In the genomic region with DNA sequence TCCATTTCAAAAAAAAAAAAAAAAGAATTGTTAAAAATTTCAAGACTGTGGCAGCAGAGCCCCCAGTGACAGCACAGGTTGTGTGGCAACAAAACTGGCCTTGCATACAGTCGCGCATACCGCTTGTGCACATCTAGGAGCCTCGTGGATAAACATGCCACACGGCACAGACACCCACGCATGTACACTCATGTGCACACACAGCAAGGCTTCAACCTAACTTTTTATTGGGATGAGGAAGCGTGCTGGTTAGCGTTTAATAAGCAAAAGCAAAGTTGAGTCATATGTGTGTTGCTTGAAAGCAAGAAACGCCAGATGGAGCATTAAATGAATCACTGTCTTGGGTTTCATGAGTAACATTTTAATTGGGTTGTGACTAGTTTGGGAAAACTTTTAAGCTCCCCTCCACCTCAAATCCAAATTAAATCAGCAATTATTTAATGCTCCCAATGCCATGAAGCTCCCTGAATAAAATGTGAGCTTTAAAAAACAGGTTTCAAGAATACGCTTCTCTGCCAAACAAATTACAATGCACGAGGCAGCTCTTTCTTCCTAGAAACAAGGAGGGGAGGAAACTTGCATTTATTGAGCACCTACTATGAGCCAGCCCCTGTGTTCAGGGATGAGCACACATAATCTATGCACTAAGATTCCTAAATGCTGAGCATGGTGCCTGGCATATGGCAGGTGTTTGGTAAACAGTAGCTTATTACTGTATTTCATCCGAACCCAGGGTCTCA, we compare ENCODE assay signal across 9 cellular contexts. TPM values are rescaled to one million over a fixed set of nuclear protein-coding genes. Genes with fewer than 3 reads are reported as not detected.
DNase-seq lines count a peak whose midpoint lies in the region; FAIRE-seq and TF ChIP-seq lines count a peak whose summit lies in the region.
"Had no signal": no experiment of that assay in that cellular context is flagged by ENCODE, and none has a peak within 500 bp of the region (broad histone marks: within the 10 kb centered on the region; RNA-seq: fewer than 3 reads in every experiment).

No MANE protein-coding gene starts in this region.

- H3K36me3 ChIP-seq in BLaER1 = no peaks in the 10 kb centered on the region
- no peaks in the 10 kb centered on the region for H3K36me3 ChIP-seq in small intestine (ENCODE audit: control insufficient read depth in 2 of 2, insufficient read depth in 2 of 2, low read length in 2 of 2)

- H3K36me3 Mint-ChIP-seq in osteocyte (ENCODE audit: unreplicated experiment) = no peaks in the 10 kb centered on the region

- H4K20me1 ChIP-seq in BLaER1 = no peaks in the 10 kb centered on the region

- H3K4me1 Mint-ChIP-seq in osteocyte (ENCODE audit: unreplicated experiment) = peaks cover 62% of the 10 kb centered on the region

- H3K9me3 ChIP-seq in BLaER1 (0 out of 2 replicates have a peak, but pooled peaks cover 1% of the 10 kb centered on the region), small intestine (ENCODE audit: control insufficient read depth, low read depth) (no peaks in the 10 kb centered on the region)

- no peak for FAIRE-seq in small intestine (lab: Jason Lieb, UNC)

- H3K9ac ChIP-seq in BLaER1 = no peak overlapping the region

- H3K4me3 Mint-ChIP-seq in osteocyte (ENCODE audit: unreplicated experiment) = no peak overlapping the region

- DNase-seq in NCI-H226 (peak; percentile 83), epithelial cell of esophagus (ENCODE audit: low read depth) (peak; percentile 93), osteocyte (ENCODE audit: extremely low spot score, unreplicated experiment) (no peak), NAMALWA (ENCODE audit: low spot score) (no peak), small intestine (no peak), NCI-H526 treated with DMSO at 0.1 percent for 48 hours (lab: John Stamatoyannopoulos, UW) (no peak), NCI-H748 treated with DMSO at 0.1 percent for 48 hours (lab: John Stamatoyannopoulos, UW) (no peak)
- DNase-seq: OCI-M1 had no signal

- H3K4me3 ChIP-seq in BLaER1 (no peak overlapping the region), epithelial cell of esophagus (ENCODE audit: low read length) (no peak overlapping the region), small intestine (ENCODE audit: low read depth in 1 of 2, low read length in 2 of 2) (no peak overlapping the region)

- H3K9me3 Mint-ChIP-seq in osteocyte (ENCODE audit: unreplicated experiment) = no peaks in the 10 kb centered on the region

- no peak for TF ChIP-seq CTCF in epithelial cell of esophagus (IDR thresholded peaks at IDR 0.05; ENCODE audit: insufficient read depth, low read depth, low read length, missing control alignments)
- no peak for TF ChIP-seq CTCF in osteocyte (IDR thresholded peaks at IDR 0.05)

- no peaks in the 10 kb centered on the region for H3K27me3 Mint-ChIP-seq in osteocyte (ENCODE audit: unreplicated experiment)

- peak overlapping the region; percentile 94; the same call in 1 of the 2 replicates for H3K27ac ChIP-seq in BLaER1
- peak overlapping the region in 1 of 2 donors; percentile 46 for H3K27ac ChIP-seq in small intestine (ENCODE audit: low read depth in 1 of 2, low read length in 1 of 2)

- H3K4me2 ChIP-seq in BLaER1 = 0 out of 2 replicates have a peak overlapping the region, but pooled peaks have one; percentile 96

- H3K4me1 ChIP-seq in BLaER1 (peaks cover 96% of the 10 kb centered on the region), small intestine (ENCODE audit: control insufficient read depth in 2 of 2, insufficient read depth in 1 of 2, low read depth in 1 of 2, low read length in 1 of 2) (peaks cover 0 to 2% of the 10 kb centered on the region in 2 donors)

- H3K27ac Mint-ChIP-seq in osteocyte (ENCODE audit: unreplicated experiment) = peak overlapping the region; percentile 64

- WGBS in small intestine, 3 donors = 66 to 76% (median 69%) methylated on average over 12 of the region's 12 CpGs

- H3K27me3 ChIP-seq in BLaER1 (no peaks in the 10 kb centered on the region), small intestine (ENCODE audit: control insufficient read depth in 2 of 2, insufficient read depth in 2 of 2, low read length in 2 of 2) (no peaks in the 10 kb centered on the region)

RNA-seq across cellular contexts. Expression of gene EML1, which starts 35.7 kb away (rescaled TPM):
- total RNA-seq in osteocyte = 34.8 and 38.1 TPM in 2 replicates
- polyA plus RNA-seq in small intestine = 1 to 10 TPM in 2 of 3 donors, under 1 TPM in 1; 0.22 to 5.9 (median 5.7) TPM

Comparison
In these comparisons a context has a peak if more than half of its experiments do, and no peak if none do; other contexts are left out.
1. DNase-seq: peak in NCI-H226 (single experiment) and epithelial cell of esophagus (single experiment); none in osteocyte (single experiment), NAMALWA (single experiment), small intestine (single experiment), NCI-H526 treated with DMSO at 0.1 percent for 48 hours (single experiment) and NCI-H748 treated with DMSO at 0.1 percent for 48 hours (single experiment).